ENCODE assay signal across 8 cellular contexts in genomic region chr5:81751009-81751835, GRCh38. TPM values are rescaled to one million over a fixed set of nuclear protein-coding genes. Genes with fewer than 3 reads are reported as not detected.
DNase-seq lines count a peak whose midpoint lies in the region; ATAC-seq, FAIRE-seq and TF ChIP-seq lines count a peak whose summit lies in the region.

SSBP2 (minus strand) TSS chr5:81751097; CDS start chr5:81751042, 55 bp downstream.

- peak within 1 kb of the TSS; percentile 83 for H3K4me2 ChIP-seq in keratinocyte (ENCODE audit: control insufficient read depth, extremely low read depth, insufficient read depth, low read depth, low read length)

- ATAC-seq in GM19035 (IDR thresholded peaks at IDR 0.05; ENCODE audit: unreplicated experiment): peak; percentile 69
- peak; percentile 72 for ATAC-seq in HG03342 (IDR thresholded peaks at IDR 0.05; ENCODE audit: unreplicated experiment)
- peak; percentile 90 to 94 for ATAC-seq in activated CD4-positive, CD25-positive, alpha-beta regulatory T cell treated with anti-CD3 and anti-CD28 coated beads, Interleukin-2, amount 50 U/mL, for 24 hours

- dilution Hi-C loops in keratinocyte (cut with MboI; ENCODE audit: extremely low pct_ligation_motif_present, low sequenced_read_pairs): no loop called here

- no peaks in the 10 kb centered on the region for H3K36me3 ChIP-seq in keratinocyte (ENCODE audit: control insufficient read depth in 2 of 2, extremely low read depth in 1 of 2, insufficient read depth in 2 of 2, low read length in 2 of 2)

- peak within 1 kb of the TSS; percentile 79 for H3K27ac ChIP-seq in keratinocyte (ENCODE audit: control insufficient read depth, insufficient read depth, low read length)

- no peaks in the 10 kb centered on the region for H4K20me1 ChIP-seq in keratinocyte (ENCODE audit: control insufficient read depth, extremely low read depth, insufficient read depth, low read length)

- H3K79me2 ChIP-seq in keratinocyte (ENCODE audit: control insufficient read depth, insufficient read depth, low read length): no peaks in the 10 kb centered on the region

- DNase-seq in AG20443 (ENCODE audit: low spot score) (peak; percentile 97), NCI-H345 treated with DMSO at 0.1 percent for 48 hours (lab: John Stamatoyannopoulos, UW; ENCODE audit: unreplicated experiment) (peak; percentile 93), cerebellar cortex (ENCODE audit: low spot score) (peak; percentile 99), keratinocyte (ENCODE audit: low read depth, low spot score) (peak; percentile 71)
- peak; percentile 95 to 97 (median 97) for DNase-seq in stimulated activated CD4-positive, alpha-beta T cell treated with anti-CD3 and anti-CD28 coated beads, Interleukin-12 subunit alpha, Interleukin-12 subunit beta, amount 100 ng/mL, for 48 hours (ENCODE audit: low read depth in 2 of 3, low spot score in 1 of 3)

- no peaks in the 10 kb centered on the region for H3K27me3 ChIP-seq in keratinocyte (ENCODE audit: control insufficient read depth, extremely low read depth, insufficient read depth, low read length)

- peak within 1 kb of the TSS; percentile 93 for H2AFZ ChIP-seq in keratinocyte (ENCODE audit: control insufficient read depth, low read length)

- peak within 1 kb of the TSS; percentile 74 to 79 (median 77) for H3K4me3 ChIP-seq in keratinocyte (ENCODE audit: control insufficient read depth in 2 of 3, extremely low read depth in 1 of 3, insufficient read depth in 2 of 3, low read depth in 1 of 3, low read length in 3 of 3)

- H3K9me3 ChIP-seq in keratinocyte (ENCODE audit: control insufficient read depth, low read depth, low read length): no peaks in the 10 kb centered on the region

- peak within 1 kb of the TSS; percentile 85 for H3K9ac ChIP-seq in keratinocyte (ENCODE audit: control insufficient read depth, extremely low read depth, insufficient read depth, low read length)

- peaks cover 23% of the 10 kb centered on the region for H3K4me1 ChIP-seq in keratinocyte (ENCODE audit: control insufficient read depth, extremely low read depth, insufficient read depth, low read length)

- H3K9me1 ChIP-seq in keratinocyte (ENCODE audit: control insufficient read depth, extremely low read depth, insufficient read depth, low read length): no peaks in the 10 kb centered on the region

- no peak for TF ChIP-seq CTCF in keratinocyte (optimal IDR thresholded peaks at IDR 0.05 in 1 of 3, IDR thresholded peaks at IDR 0.05 in 1 of 3, conservative IDR thresholded peaks at IDR 0.05 in 1 of 3; ENCODE audit: extremely low read depth in 1 of 3, insufficient read depth in 2 of 3, low read length in 3 of 3)

- peak; percentile 64 for FAIRE-seq in keratinocyte (lab: Jason Lieb, UNC)

RNA-seq across cellular contexts. Expression of gene SSBP2, which starts in this region (rescaled TPM):
- 7.9 to 34.2 TPM (median 14.6 TPM) in 3 replicates for polyA plus RNA-seq in keratinocyte
- 14.9 TPM for polyA plus RNA-seq in keratinocyte (2011; ENCODE audit: low read depth)
- polyA plus RNA-seq in keratinocyte (2011; cell fraction: cytosol; rRNA removed): 14.0 and 25.3 TPM in 2 replicates
- 24.4 and 28.5 TPM in 2 replicates for polyA plus RNA-seq in keratinocyte (2011; cell fraction: nucleus; rRNA removed)
- polyA plus RNA-seq in keratinocyte (2012; ENCODE audit: low replicate concordance): 5.2 and 27.8 TPM in 2 replicates
- 3.9 to 41.0 TPM (median 20.2 TPM) in 3 replicates for polyA minus RNA-seq in keratinocyte
- polyA minus RNA-seq in keratinocyte (2011; cell fraction: cytosol; rRNA and poly(A)+ RNA removed): 16.7 TPM
- 12.1 and 19.0 TPM in 2 replicates for polyA minus RNA-seq in keratinocyte (2011; cell fraction: nucleus; rRNA and poly(A)+ RNA removed)

Comparison
In these comparisons a context has a peak if more than half of its experiments do, and no peak if none do; other contexts are left out.
1. Peak in every context shown above with its lines: DNase-seq, ATAC-seq, H3K4me3 ChIP-seq and H3K27ac ChIP-seq.